ENCODE assay signal across 10 cellular contexts in the genomic region with DNA sequence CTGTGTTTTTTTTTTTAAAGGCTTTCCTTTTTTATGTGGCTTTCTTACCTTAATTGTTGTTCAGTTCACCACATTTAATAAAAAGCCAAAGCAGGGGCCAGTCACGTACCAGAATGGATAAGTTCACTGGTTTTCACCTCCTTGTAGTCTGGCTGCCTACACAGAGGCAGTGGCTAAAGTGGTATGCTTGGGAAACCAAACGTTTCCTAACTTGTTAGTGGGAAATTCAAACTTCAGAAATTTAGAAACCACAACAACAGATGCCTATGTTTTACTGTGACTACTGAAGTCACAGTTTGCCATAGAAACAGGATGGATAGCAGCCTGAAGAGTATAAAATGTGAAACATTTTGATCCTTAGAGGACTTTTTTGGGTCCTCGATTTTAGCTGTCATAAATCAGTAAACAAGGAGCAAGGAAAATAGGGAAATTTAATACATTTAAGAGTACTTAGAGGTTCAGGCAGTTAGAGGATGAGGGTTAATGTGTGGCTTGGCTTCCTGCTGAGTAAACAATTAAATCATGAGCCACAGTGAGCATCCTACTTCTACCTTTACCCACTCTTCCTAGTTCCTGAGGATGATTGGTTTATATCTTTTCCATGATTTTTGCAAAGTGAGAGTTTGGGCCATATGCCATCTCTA. TPM values are rescaled to one million over a fixed set of nuclear protein-coding genes. Genes with fewer than 3 reads are reported as not detected.
DNase-seq lines count a peak whose midpoint lies in the region; ATAC-seq and TF ChIP-seq lines count a peak whose summit lies in the region.
"Had no signal": no experiment of that assay in that cellular context is flagged by ENCODE, and none has a peak within 500 bp of the region (broad histone marks: within the 10 kb centered on the region; RNA-seq: fewer than 3 reads in every experiment).

No MANE protein-coding gene starts in this region.

- no peak for TF ChIP-seq EP300 in stomach (IDR thresholded peaks at IDR 0.05)

- no peak overlapping the region for H3K4me3 ChIP-seq in stomach
- H3K4me3 ChIP-seq: HAP-1 had no signal

- intact Hi-C loops in stomach (cut with DNase I; ENCODE audit: low total_unique reads) = no loop called here

- peak overlapping the region; percentile 70 for H3K27ac Mint-ChIP-seq in T-helper 1 cell treated with Interleukin-12 subunit alpha and Interleukin-12 subunit beta and Interleukin-4 antibody, amounts not matched to agents 30 μg/mL and 1 μg/mL, for 36 hours

- H3K9me3 Mint-ChIP-seq in T-helper 1 cell treated with Interleukin-12 subunit alpha and Interleukin-12 subunit beta and Interleukin-4 antibody, amounts not matched to agents 30 μg/mL and 1 μg/mL, for 36 hours = no peaks in the 10 kb centered on the region

- peaks cover 21 to 71% (median 46%) of the 10 kb centered on the region in 4 donors for H3K4me1 ChIP-seq in stomach

- peak overlapping the region in 3 of 5 donors; percentile 30 to 96 (median 92) for H3K27ac ChIP-seq in stomach

- no peak for ATAC-seq in GM18505 (IDR thresholded peaks at IDR 0.05; ENCODE audit: unreplicated experiment)

- 27 to 57% (median 46%) methylated on average over 3 of the region's 3 CpGs for WGBS in stomach, 5 donors

- H3K36me3 ChIP-seq in stomach = peaks cover 0 to 30% (median 20%) of the 10 kb centered on the region in 4 donors
- H3K36me3 ChIP-seq: BE2C, HAP-1 had no signal

- no peaks in the 10 kb centered on the region for H3K27me3 Mint-ChIP-seq in T-helper 1 cell treated with Interleukin-12 subunit alpha and Interleukin-12 subunit beta and Interleukin-4 antibody, amounts not matched to agents 30 μg/mL and 1 μg/mL, for 36 hours (ENCODE audit: low read depth)

- H3K36me3 Mint-ChIP-seq in T-helper 1 cell treated with Interleukin-12 subunit alpha and Interleukin-12 subunit beta and Interleukin-4 antibody, amounts not matched to agents 30 μg/mL and 1 μg/mL, for 36 hours (ENCODE audit: low read depth) = peaks cover 38% of the 10 kb centered on the region

- no peaks in the 10 kb centered on the region for H3K27me3 ChIP-seq in stomach
- H3K27me3 ChIP-seq: BE2C had no signal

- peak overlapping the region; percentile 76 for H3K4me3 Mint-ChIP-seq in T-helper 1 cell treated with Interleukin-12 subunit alpha and Interleukin-12 subunit beta and Interleukin-4 antibody, amounts not matched to agents 30 μg/mL and 1 μg/mL, for 36 hours

- TF ChIP-seq POLR2A in stomach (IDR thresholded peaks at IDR 0.05) (no peak), GM18505 (IDR thresholded peaks at IDR 0.05; ENCODE audit: borderline replicate concordance, extremely low read depth, insufficient read depth, insufficient read length) (no peak)

- H3K9me3 ChIP-seq in stomach = no peaks in the 10 kb centered on the region
- H3K9me3 ChIP-seq: BE2C, HAP-1 had no signal

- DNase-seq in T-helper 1 cell (no peak), NCI-H2107 treated with DMSO at 0.1 percent for 48 hours (lab: John Stamatoyannopoulos, UW; ENCODE audit: unreplicated experiment) (peak; percentile 91), fibroblast of gingiva (ENCODE audit: low read depth) (peak; percentile 76), stomach (no peak), activated gamma-delta T cell (lab: John Stamatoyannopoulos, UW) (no peak), DMS114 treated with DMSO at 0.1 percent for 48 hours (lab: John Stamatoyannopoulos, UW; ENCODE audit: unreplicated experiment) (no peak)
- DNase-seq: BE2C had no signal

- TF ChIP-seq CTCF in stomach (IDR thresholded peaks at IDR 0.05) = no peak

- H3K4me1 Mint-ChIP-seq in T-helper 1 cell treated with Interleukin-12 subunit alpha and Interleukin-12 subunit beta and Interleukin-4 antibody, amounts not matched to agents 30 μg/mL and 1 μg/mL, for 36 hours (ENCODE audit: low read depth) = peaks cover 78% of the 10 kb centered on the region

RNA-seq across cellular contexts. Expression of a gene that starts 48.6 kb away (rescaled TPM):
- 10 to 100 TPM in 3 of 5 donors, 1 to 10 TPM in 2; 2.7 to 33.3 (median 23.1) TPM for total RNA-seq in stomach
- 10 to 100 TPM; 14.7 to 25.3 (median 21.1) TPM for polyA plus RNA-seq in stomach

Comparison
In these comparisons a context has a peak if more than half of its experiments do, and no peak if none do; other contexts are left out.
1. DNase-seq: peak in NCI-H2107 treated with DMSO at 0.1 percent for 48 hours (single experiment) and fibroblast of gingiva (single experiment); none in T-helper 1 cell (0 of 5), stomach (single experiment), activated gamma-delta T cell (single experiment) and DMS114 treated with DMSO at 0.1 percent for 48 hours (single experiment).